In the genomic region with DNA sequence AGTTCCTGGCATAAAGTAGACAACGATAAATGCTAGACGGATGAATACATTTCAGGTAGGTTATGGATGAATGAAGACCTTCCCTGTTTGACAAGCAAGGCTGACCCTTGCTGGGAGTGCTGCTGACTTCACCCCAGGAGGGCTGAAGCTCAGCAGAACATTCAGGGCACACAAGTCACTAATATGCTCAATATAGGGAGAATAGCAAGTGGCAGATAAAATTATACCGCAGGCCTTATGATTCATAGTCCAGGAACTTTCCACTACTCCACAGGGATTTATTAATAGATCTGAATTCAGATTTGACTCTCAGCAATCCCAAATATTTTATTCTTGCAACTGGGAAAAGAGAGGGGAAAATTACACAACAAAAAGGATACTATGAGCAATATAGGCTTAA, we compare ENCODE assay signal across 8 cellular contexts. TPM values are rescaled to one million over a fixed set of nuclear protein-coding genes. Genes with fewer than 3 reads are reported as not detected.
DNase-seq lines count a peak whose midpoint lies in the region; TF ChIP-seq lines count a peak whose summit lies in the region.

No MANE protein-coding gene starts in this region.

- peaks cover 4% of the 10 kb centered on the region for H3K9me3 ChIP-seq in A673 (ENCODE audit: low read depth, low read length, poor library complexity, severe bottlenecking)

- H3K27me3 Mint-ChIP-seq in chondrocyte (ENCODE audit: low read depth): no peaks in the 10 kb centered on the region
- H3K27me3 Mint-ChIP-seq in T-helper 2 cell treated with Interferon-gamma antibody and Interleukin-4, amounts not matched to agents 5 μg/mL and 100 μg/mL, for 36 hours (ENCODE audit: low read depth): no peaks in the 10 kb centered on the region

- peak; percentile 4 for DNase-seq in A673 (ENCODE audit: low spot score)
- no peak for DNase-seq in chondrocyte (ENCODE audit: low spot score)
- DNase-seq in kidney tubule cell (ENCODE audit: low spot score): peak; percentile 97
- no peak for DNase-seq in T-helper 2 cell treated with Interferon-gamma antibody and Interleukin-4, amounts not matched to agents 5 μg/mL and 100 μg/mL, for 36 hours (ENCODE audit: low spot score)
- DNase-seq in lower leg skin (ENCODE audit: low spot score in 2 of 2): no peak
- no peak for DNase-seq in caudate nucleus (lab: John Stamatoyannopoulos, UW)
- DNase-seq in stimulated activated CD4-positive, alpha-beta T cell treated with anti-CD3 and anti-CD28 coated beads, Interleukin-4, amount 100 ng/mL, for 24 hours: no peak

- peak overlapping the region; percentile 35 for H3K4me3 Mint-ChIP-seq in chondrocyte (ENCODE audit: unreplicated experiment)
- H3K4me3 Mint-ChIP-seq in T-helper 2 cell treated with Interferon-gamma antibody and Interleukin-4, amounts not matched to agents 5 μg/mL and 100 μg/mL, for 36 hours: no peak overlapping the region

- peaks cover 15% of the 10 kb centered on the region for H3K36me3 Mint-ChIP-seq in chondrocyte (ENCODE audit: low read depth)
- no peaks in the 10 kb centered on the region for H3K36me3 Mint-ChIP-seq in T-helper 2 cell treated with Interferon-gamma antibody and Interleukin-4, amounts not matched to agents 5 μg/mL and 100 μg/mL, for 36 hours (ENCODE audit: low read depth)

- peak; percentile 34 for TF ChIP-seq RAD21 in Ishikawa (IDR thresholded peaks at IDR 0.05; ENCODE audit: low read depth)

- H3K27me3 ChIP-seq in A673 (replicated peaks; ENCODE audit: insufficient read depth, low read depth, low read length, poor library complexity): no peaks in the 10 kb centered on the region

- POLR2A ChIA-PET in A673 (lab: Charles Lee; ENCODE audit: low non-redundant PET): no interaction called here

- H3K27ac ChIP-seq in A673 (ENCODE audit: low read depth, low read length, poor library complexity, severe bottlenecking) (no peak overlapping the region), caudate nucleus (ENCODE audit: low read depth, low read length) (no peak overlapping the region)

- CTCF ChIA-PET in A673 (lab: Charles Lee): no interaction called here

- no peaks in the 10 kb centered on the region for H3K4me1 ChIP-seq in A673 (ENCODE audit: insufficient read depth, low read length, poor library complexity, severe bottlenecking)

- peaks cover 23% of the 10 kb centered on the region for H3K9me3 Mint-ChIP-seq in chondrocyte (ENCODE audit: low read depth)
- H3K9me3 Mint-ChIP-seq in T-helper 2 cell treated with Interferon-gamma antibody and Interleukin-4, amounts not matched to agents 5 μg/mL and 100 μg/mL, for 36 hours: no peaks in the 10 kb centered on the region

- TF ChIP-seq EP300 in Ishikawa (IDR thresholded peaks at IDR 0.05; ENCODE audit: borderline replicate concordance): peak; percentile 95

- H3K4me3 ChIP-seq in A673 (ENCODE audit: low read depth, low read length, poor library complexity, severe bottlenecking) (no peak overlapping the region), lower leg skin (ENCODE audit: low read depth, poor library complexity, severe bottlenecking) (no peak overlapping the region)

- no peaks in the 10 kb centered on the region for H3K36me3 ChIP-seq in A673 (ENCODE audit: insufficient read depth, low read length, poor library complexity, severe bottlenecking)

- BruUV-seq in A673 (replicated peaks; lab: Mats Ljungman, UMichigan): no TSS peak

- H3K4me1 Mint-ChIP-seq in chondrocyte (ENCODE audit: low read depth): peaks cover 58% of the 10 kb centered on the region
- H3K4me1 Mint-ChIP-seq in T-helper 2 cell treated with Interferon-gamma antibody and Interleukin-4, amounts not matched to agents 5 μg/mL and 100 μg/mL, for 36 hours (ENCODE audit: low read depth): no peaks in the 10 kb centered on the region

- WGBS in lower leg skin, 2 donors: 50 to 54% methylated on average over 3 of the region's 3 CpGs

- H3K27ac Mint-ChIP-seq in chondrocyte (ENCODE audit: unreplicated experiment): peak overlapping the region; percentile 86
- H3K27ac Mint-ChIP-seq in T-helper 2 cell treated with Interferon-gamma antibody and Interleukin-4, amounts not matched to agents 5 μg/mL and 100 μg/mL, for 36 hours: no peak overlapping the region

- TF ChIP-seq CTCF in A673 (conservative IDR thresholded peaks at IDR 0.05; ENCODE audit: low read depth, low read length) (no peak), chondrocyte (IDR thresholded peaks at IDR 0.05) (no peak), lower leg skin (IDR thresholded peaks at IDR 0.05) (no peak)

- no peak for TF ChIP-seq POLR2A in lower leg skin (IDR thresholded peaks at IDR 0.05)

- intact Hi-C loops in A673 (cut with micrococcal nuclease; ENCODE audit: unreplicated experiment): no loop called here
- intact Hi-C loops in lower leg skin (cut with DNase I; ENCODE audit: low total_unique reads): no loop called here

TF ChIP-seq in Ishikawa, 13 proteins besides CTCF, POLR2A, EP300 and RAD21:
- TF ChIP-seq NFIC (IDR thresholded peaks at IDR 0.05) (peak; percentile 87), CEBPB (IDR thresholded peaks at IDR 0.05) (peak; percentile 35; the same call in 1 of the 2 replicates), TEAD4 (IDR thresholded peaks at IDR 0.05) (peak; percentile 91), EGR1 (IDR thresholded peaks at IDR 0.05) (no peak), FOXM1 (IDR thresholded peaks at IDR 0.05; ENCODE audit: borderline replicate concordance, low read depth) (peak; percentile 83), YY1 (IDR thresholded peaks at IDR 0.05; ENCODE audit: low read depth) (peak; percentile 51; the same call in 1 of the 2 replicates), TCF12 (IDR thresholded peaks at IDR 0.05; ENCODE audit: low read depth) (peak; percentile 94), CREB1 (IDR thresholded peaks at IDR 0.05; ENCODE audit: low read depth) (no peak), REST (IDR thresholded peaks at IDR 0.05; ENCODE audit: low read depth) (no peak), ZBTB7A (IDR thresholded peaks at IDR 0.05; ENCODE audit: low read depth) (no peak)
- TF ChIP-seq, protein P1, sequence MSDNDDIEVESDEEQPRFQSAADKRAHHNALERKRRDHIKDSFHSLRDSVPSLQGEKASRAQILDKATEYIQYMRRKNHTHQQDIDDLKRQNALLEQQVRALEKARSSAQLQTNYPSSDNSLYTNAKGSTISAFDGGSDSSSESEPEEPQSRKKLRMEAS (IDR thresholded peaks at IDR 0.05): peak; percentile 58; the same call in 1 of the 2 replicates

RNA-seq across cellular contexts. Expression of gene GRAMD2B, which starts 38.2 kb away (rescaled TPM):
- total RNA-seq in A673 (2021) (2.1 and 2.6 TPM in 2 replicates), chondrocyte (56.5 to 72.4 TPM (median 61.5 TPM) in 3 replicates), lower leg skin (10 to 100 TPM; 58.9 to 99.8 (median 75.8) TPM)

Comparison
In these comparisons a context has a peak if more than half of its experiments do, and no peak if none do; other contexts are left out.
1. DNase-seq: peak in A673 (single experiment) and kidney tubule cell (single experiment); none in chondrocyte (single experiment), T-helper 2 cell treated with Interferon-gamma antibody and Interleukin-4, amounts not matched to agents 5 μg/mL and 100 μg/mL, for 36 hours (single experiment), lower leg skin (0 of 2), caudate nucleus (0 of 61) and stimulated activated CD4-positive, alpha-beta T cell treated with anti-CD3 and anti-CD28 coated beads, Interleukin-4, amount 100 ng/mL, for 24 hours (single experiment).
2. RNA of gene GRAMD2B, which starts 38.2 kb away (total RNA-seq): 58.9 to 99.8 TPM in lower leg skin and 56.5 to 72.4 TPM in chondrocyte; 2.1 to 2.6 TPM in A673; every median in the first group is over 10 times any median in the second.